Comparison of ENCODE assay signal across 7 cellular contexts in the genomic region with DNA sequence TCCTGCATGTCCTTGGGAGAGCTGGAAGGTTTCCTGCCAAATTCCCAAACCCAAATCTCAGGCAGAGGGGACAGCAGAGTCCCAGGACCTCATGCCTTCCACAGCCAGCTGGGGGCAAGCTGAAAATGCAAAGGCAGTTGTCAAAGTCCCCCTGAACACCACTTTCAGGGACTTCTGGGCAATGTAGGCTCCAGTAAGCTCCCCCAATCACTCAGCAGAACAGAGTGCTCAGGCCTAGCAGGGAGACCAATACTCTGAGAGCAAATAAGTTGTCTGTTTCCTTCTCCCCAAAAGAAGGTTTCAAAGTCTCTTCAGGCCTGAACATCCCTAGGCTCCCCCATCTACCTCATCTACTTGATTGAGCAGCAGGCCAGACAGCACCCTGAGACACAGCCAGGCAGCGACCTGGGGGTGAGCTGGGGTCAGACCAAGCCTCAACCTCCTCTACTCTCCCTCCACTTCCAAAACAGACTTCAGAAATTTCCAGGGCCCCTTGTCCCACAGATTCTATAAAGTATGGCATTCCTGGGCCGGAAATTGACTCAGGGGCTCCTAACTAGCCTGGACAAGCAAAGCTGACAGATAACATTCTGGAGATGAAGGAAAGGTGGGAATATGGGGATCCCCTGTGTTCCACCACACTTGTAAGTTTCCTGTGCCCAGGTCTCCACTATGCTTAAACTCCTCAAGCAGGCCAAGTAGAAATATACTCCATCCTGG. TPM values are rescaled to one million over a fixed set of nuclear protein-coding genes. Genes with fewer than 3 reads are reported as not detected.
DNase-seq lines count a peak whose midpoint lies in the region; ATAC-seq and TF ChIP-seq lines count a peak whose summit lies in the region.

No MANE protein-coding gene starts in this region.

- intact Hi-C loops in stomach (cut with DNase I; ENCODE audit: low total_unique reads) = no loop called here

- WGBS in stomach, 5 donors = 19 to 51% (median 41%) methylated on average over 2 of the region's 2 CpGs

- H3K27ac Mint-ChIP-seq in activated naive CD8-positive, alpha-beta T cell treated with anti-CD3 and anti-CD28 coated beads for 36 hours = peak overlapping the region; percentile 85

- TF ChIP-seq CTCF in stomach (IDR thresholded peaks at IDR 0.05) = no peak

- H3K36me3 ChIP-seq in HUES6 (ENCODE audit: control insufficient read depth, insufficient read depth, low read length) (no peaks in the 10 kb centered on the region), iPS-18a (ENCODE audit: control insufficient read depth, low read depth, low read length) (no peaks in the 10 kb centered on the region), stomach (peaks cover 0 to 12% (median 0%) of the 10 kb centered on the region in 4 donors)

- peaks cover 9% of the 10 kb centered on the region for H3K36me3 Mint-ChIP-seq in activated naive CD8-positive, alpha-beta T cell treated with anti-CD3 and anti-CD28 coated beads for 36 hours

- H3K9me3 ChIP-seq in HUES6 (ENCODE audit: control insufficient read depth, insufficient read depth, low read depth, low read length) = no peaks in the 10 kb centered on the region
- no peaks in the 10 kb centered on the region for H3K9me3 ChIP-seq in iPS-18a (ENCODE audit: control insufficient read depth, low read depth, low read length)
- no peaks in the 10 kb centered on the region for H3K9me3 ChIP-seq in stomach

- H3K27me3 Mint-ChIP-seq in activated naive CD8-positive, alpha-beta T cell treated with anti-CD3 and anti-CD28 coated beads for 36 hours = no peaks in the 10 kb centered on the region

- H3K27me3 ChIP-seq in HUES6 (ENCODE audit: control insufficient read depth, insufficient read depth, low read length) (no peaks in the 10 kb centered on the region), iPS-18a (ENCODE audit: control insufficient read depth, insufficient read depth, low read length) (no peaks in the 10 kb centered on the region), stomach (no peaks in the 10 kb centered on the region)

- no peak overlapping the region for H3K27ac ChIP-seq in HUES6 (ENCODE audit: low read depth, low read length)
- H3K27ac ChIP-seq in iPS-18a (ENCODE audit: low read length) = no peak overlapping the region
- H3K27ac ChIP-seq in stomach = peak overlapping the region; percentile 93 to 95 (median 93)

- peak overlapping the region; percentile 79 for H3K4me3 ChIP-seq in HUES6 (ENCODE audit: low read depth, low read length)
- peak overlapping the region; percentile 73 for H3K4me3 ChIP-seq in iPS-18a (ENCODE audit: low read length)
- H3K4me3 ChIP-seq in stomach = peak overlapping the region; percentile 66 to 88 (median 74)

- H3K4me3 Mint-ChIP-seq in activated naive CD8-positive, alpha-beta T cell treated with anti-CD3 and anti-CD28 coated beads for 36 hours = peak overlapping the region; percentile 94

- no peak for TF ChIP-seq POLR2A in stomach (IDR thresholded peaks at IDR 0.05)

- H3K4me1 Mint-ChIP-seq in activated naive CD8-positive, alpha-beta T cell treated with anti-CD3 and anti-CD28 coated beads for 36 hours = peaks cover 64% of the 10 kb centered on the region

- no peak for DNase-seq in activated naive CD8-positive, alpha-beta T cell treated with anti-CD3 and anti-CD28 coated beads for 36 hours
- DNase-seq in stomach (no peak), COR-L47 (lab: John Stamatoyannopoulos, UW) (no peak), mucosa of gallbladder (ENCODE audit: low spot score) (no peak)

- peak overlapping the region; percentile 25 for H3K9ac ChIP-seq in HUES6 (ENCODE audit: low read length)
- H3K9ac ChIP-seq in iPS-18a (ENCODE audit: low read length) = no peak overlapping the region

- H3K9me3 Mint-ChIP-seq in activated naive CD8-positive, alpha-beta T cell treated with anti-CD3 and anti-CD28 coated beads for 36 hours = no peaks in the 10 kb centered on the region

- TF ChIP-seq EP300 in stomach (IDR thresholded peaks at IDR 0.05) = no peak

- H3K4me1 ChIP-seq in HUES6 (ENCODE audit: control insufficient read depth, insufficient read depth, low read length) = peaks cover 30% of the 10 kb centered on the region
- peaks cover 22% of the 10 kb centered on the region for H3K4me1 ChIP-seq in iPS-18a (ENCODE audit: control insufficient read depth, low read depth, low read length)
- H3K4me1 ChIP-seq in stomach = peaks cover 50 to 75% (median 71%) of the 10 kb centered on the region in 4 donors

- no peak for ATAC-seq in GM21423 (IDR thresholded peaks at IDR 0.05; ENCODE audit: unreplicated experiment)

RNA-seq across cellular contexts. Expression of gene SLC9A1, which starts 1.9 kb away (rescaled TPM):
- 10 to 100 TPM; 19.8 to 22.4 TPM for total RNA-seq in activated naive CD8-positive, alpha-beta T cell treated with anti-CD3 and anti-CD28 coated beads for 36 hours
- total RNA-seq in stomach (100 to 1,000 TPM in 1 of 5 donors, 10 to 100 TPM in 4; 25.7 to 132 (median 42.0) TPM), mucosa of gallbladder (170 TPM)
- 10 to 100 TPM; 16.3 to 27.6 (median 19.2) TPM for polyA plus RNA-seq in stomach

Comparison
In these comparisons a context has a peak if more than half of its experiments do, and no peak if none do; other contexts are left out.
1. H3K27ac ChIP-seq: peak in stomach (5 of 5); none in HUES6 (single experiment) and iPS-18a (single experiment).
2. Peak in every context shown above with its lines, with median percentiles within 50 percentile points of each other: H3K4me3 ChIP-seq.